Comparison of ENCODE assay signal across 16 cellular contexts in the genomic region with DNA sequence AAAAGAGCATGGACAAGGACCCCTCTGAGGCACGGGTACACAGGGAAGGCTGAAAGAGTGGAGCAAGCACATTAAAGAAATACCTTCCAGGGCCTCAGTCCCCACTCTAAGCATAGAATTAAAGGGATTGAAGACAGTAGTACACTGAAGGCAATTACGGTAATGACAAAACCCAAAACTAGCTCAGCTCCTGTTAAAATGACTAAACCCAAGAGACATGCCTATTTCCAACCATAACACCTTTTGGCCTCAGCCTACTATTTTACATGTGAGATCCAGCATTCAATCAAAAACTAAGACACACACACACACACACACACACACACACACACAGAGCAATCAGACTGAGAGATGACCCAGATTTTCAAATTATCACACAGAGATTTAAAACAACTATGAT.
"Had no signal": no experiment of that assay in that cellular context is flagged by ENCODE, and none has a peak within 500 bp of the region (broad histone marks: within the 10 kb centered on the region; RNA-seq: fewer than 3 reads in every experiment).

No MANE protein-coding gene starts in this region.

- H3K4me1 ChIP-seq: right lobe of liver had no signal

- H3K9me3 ChIP-seq: esophagus squamous epithelium, psoas muscle, right lobe of liver had no signal

- H3K4me1 Mint-ChIP-seq: activated naive CD4-positive, alpha-beta T cell treated with anti-CD3 and anti-CD28 coated beads, Interleukin-2, amount 10 ng/mL, durations not matched to agents 7 days and 5 days had no signal

- H3K9me3 Mint-ChIP-seq: activated CD8-positive, alpha-beta T cell treated with anti-CD3 and anti-CD28 coated beads for 36 hours; activated naive CD4-positive, alpha-beta T cell treated with anti-CD3 and anti-CD28 coated beads, Interleukin-2, amount 10 ng/mL, durations not matched to agents 7 days and 5 days; natural killer cell treated with Interleukin-12 subunit alpha and Interleukin-12 subunit beta and Interleukin-15 and Interleukin-18, amount 100 ng/mL, for 72 hours; stimulated activated naive CD8-positive, alpha-beta T cell treated with anti-CD3 and anti-CD28 coated beads, Interleukin-15, amount 100 ng/mL, for 72 hours had no signal

- H3K4me3 ChIP-seq: esophagus squamous epithelium, right lobe of liver had no signal

- H3K4me3 Mint-ChIP-seq: activated CD8-positive, alpha-beta T cell treated with anti-CD3 and anti-CD28 coated beads for 36 hours; activated naive CD4-positive, alpha-beta T cell treated with anti-CD3 and anti-CD28 coated beads, Interleukin-2, amount 10 ng/mL, durations not matched to agents 7 days and 5 days; natural killer cell treated with Interleukin-12 subunit alpha and Interleukin-12 subunit beta and Interleukin-15 and Interleukin-18, amount 100 ng/mL, for 72 hours; stimulated activated naive CD8-positive, alpha-beta T cell treated with anti-CD3 and anti-CD28 coated beads, Interleukin-15, amount 100 ng/mL, for 72 hours had no signal

- H3K27ac ChIP-seq: brain microvascular endothelial cell, esophagus squamous epithelium, psoas muscle, right lobe of liver had no signal

- ATAC-seq: activated CD8-positive, alpha-beta T cell treated with anti-CD3 and anti-CD28 coated beads for 36 hours; left lobe of liver; psoas muscle; right lobe of liver; stimulated activated naive CD8-positive, alpha-beta T cell treated with anti-CD3 and anti-CD28 coated beads, Interleukin-15, amount 100 ng/mL, for 72 hours had no signal

- H3K27me3 ChIP-seq: brain microvascular endothelial cell, esophagus squamous epithelium, right lobe of liver had no signal

- H3K27ac Mint-ChIP-seq: stimulated activated naive CD8-positive, alpha-beta T cell treated with anti-CD3 and anti-CD28 coated beads, Interleukin-15, amount 100 ng/mL, for 72 hours had no signal

- DNase-seq: activated CD4-positive, CD25-positive, alpha-beta regulatory T cell treated with anti-CD3 and anti-CD28 coated beads, Interleukin-2, amount 50 U/mL, for 72 hours; activated CD8-positive, alpha-beta memory T cell treated with anti-CD3 and anti-CD28 coated beads, Interleukin-2, amount 50 U/mL, for 4 hours; activated CD8-positive, alpha-beta T cell treated with anti-CD3 and anti-CD28 coated beads for 36 hours; activated naive CD4-positive, alpha-beta T cell treated with anti-CD3 and anti-CD28 coated beads, Interleukin-2, amount 10 ng/mL, durations not matched to agents 7 days and 5 days; amniotic stem cell; brain microvascular endothelial cell; esophagus squamous epithelium; foreskin fibroblast; mesenchymal stem cell; psoas muscle; right lobe of liver; stimulated activated CD4-positive, alpha-beta T cell treated with anti-CD3 and anti-CD28 coated beads, Interleukin-2, amount 100 ng/mL, for 24 hours; stimulated activated naive CD8-positive, alpha-beta T cell treated with anti-CD3 and anti-CD28 coated beads, Interleukin-15, amount 100 ng/mL, for 72 hours; SW 1271 had no signal

- H3K27me3 Mint-ChIP-seq: activated CD8-positive, alpha-beta T cell treated with anti-CD3 and anti-CD28 coated beads for 36 hours; activated naive CD4-positive, alpha-beta T cell treated with anti-CD3 and anti-CD28 coated beads, Interleukin-2, amount 10 ng/mL, durations not matched to agents 7 days and 5 days; natural killer cell treated with Interleukin-12 subunit alpha and Interleukin-12 subunit beta and Interleukin-15 and Interleukin-18, amount 100 ng/mL, for 72 hours; stimulated activated naive CD8-positive, alpha-beta T cell treated with anti-CD3 and anti-CD28 coated beads, Interleukin-15, amount 100 ng/mL, for 72 hours had no signal
